8 cellular contexts compared by ENCODE assay signal in the genomic region with DNA sequence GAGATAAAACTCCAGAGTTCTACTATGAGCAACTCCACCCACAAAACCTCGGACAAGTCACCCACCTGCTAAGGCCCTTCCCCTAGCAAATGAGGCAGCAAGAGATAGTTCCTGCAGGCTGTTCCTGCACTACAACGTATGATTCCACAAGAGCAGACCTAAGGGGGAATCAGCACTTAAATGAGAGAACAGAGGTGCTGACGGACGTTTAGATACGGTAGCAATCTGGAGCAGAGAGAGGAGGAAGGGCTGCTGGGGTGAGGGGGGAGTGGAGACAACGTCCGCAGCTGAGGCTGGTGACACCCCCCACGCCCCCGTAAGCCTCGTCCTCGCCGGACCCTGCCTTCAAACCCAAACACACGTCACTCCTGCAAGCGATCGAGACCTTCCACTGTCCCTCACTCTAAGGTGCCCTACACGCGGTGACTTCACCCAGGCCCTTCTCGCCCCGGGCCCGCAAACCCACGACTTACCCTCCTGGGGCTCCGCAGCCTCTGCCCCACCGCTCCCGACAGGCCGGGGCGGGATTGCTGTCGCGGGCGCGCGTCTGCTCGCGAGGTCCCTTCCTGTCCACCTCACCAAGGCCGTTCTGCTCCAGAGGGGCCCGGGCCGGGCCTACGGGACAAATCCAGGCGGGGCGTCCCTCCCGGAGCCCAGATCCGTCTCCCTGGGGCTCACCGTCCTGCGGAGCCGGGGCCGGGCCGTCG. TPM values are rescaled to one million over a fixed set of nuclear protein-coding genes. Genes with fewer than 3 reads are reported as not detected.
DNase-seq lines count a peak whose midpoint lies in the region; ATAC-seq lines count a peak whose summit lies in the region.

No MANE protein-coding gene starts in this region.

- H3K4me1 ChIP-seq in CD4-positive, CD25-positive, alpha-beta regulatory T cell (ENCODE audit: control insufficient read depth, insufficient read depth, low read length, poor library complexity, severe bottlenecking) = peaks cover 32% of the 10 kb centered on the region

- peak in 2 of 3 donors; percentile 2 to 54 for DNase-seq in CD4-positive, CD25-positive, alpha-beta regulatory T cell
- DNase-seq in T-helper 2 cell treated with Interferon-gamma antibody and Interleukin-4, amounts not matched to agents 5 μg/mL and 100 μg/mL, for 36 hours (ENCODE audit: low spot score) = peak; percentile 32
- peak; percentile 17 for DNase-seq in central memory CD4-positive, alpha-beta T cell
- peak; percentile 62 for DNase-seq in left kidney (ENCODE audit: low read depth, low spot score)
- DNase-seq in stimulated activated CD4-positive, alpha-beta T cell treated with anti-CD3 and anti-CD28 coated beads, TNF-alpha, amount 100 ng/mL, for 24 hours (ENCODE audit: low read depth in 3 of 3) = peak in 2 of 3 experiments; percentile 5 to 18
- DNase-seq in inferior parietal cortex (ENCODE audit: extremely low spot score) = no peak

- peaks cover 38% of the 10 kb centered on the region for H3K36me3 Mint-ChIP-seq in CD4-positive, CD25-positive, alpha-beta regulatory T cell
- peaks cover 37% of the 10 kb centered on the region for H3K36me3 Mint-ChIP-seq in T-helper 2 cell treated with Interferon-gamma antibody and Interleukin-4, amounts not matched to agents 5 μg/mL and 100 μg/mL, for 36 hours (ENCODE audit: low read depth)

- H3K4me3 Mint-ChIP-seq in CD4-positive, CD25-positive, alpha-beta regulatory T cell = peak overlapping the region; percentile 95 to 99 (median 96)
- peak overlapping the region; percentile 88 for H3K4me3 Mint-ChIP-seq in T-helper 2 cell treated with Interferon-gamma antibody and Interleukin-4, amounts not matched to agents 5 μg/mL and 100 μg/mL, for 36 hours

- peaks cover 33% of the 10 kb centered on the region for H3K36me3 ChIP-seq in CD4-positive, CD25-positive, alpha-beta regulatory T cell (ENCODE audit: control insufficient read depth, insufficient read depth, low read length)

- H3K9me3 ChIP-seq in CD4-positive, CD25-positive, alpha-beta regulatory T cell (ENCODE audit: control insufficient read depth in 2 of 2, low read length in 2 of 2) = peaks cover 4 to 7% of the 10 kb centered on the region in 2 experiments

- peaks cover 24% of the 10 kb centered on the region for H3K27me3 Mint-ChIP-seq in CD4-positive, CD25-positive, alpha-beta regulatory T cell
- H3K27me3 Mint-ChIP-seq in T-helper 2 cell treated with Interferon-gamma antibody and Interleukin-4, amounts not matched to agents 5 μg/mL and 100 μg/mL, for 36 hours (ENCODE audit: low read depth) = no peaks in the 10 kb centered on the region

- H3K9me3 Mint-ChIP-seq in CD4-positive, CD25-positive, alpha-beta regulatory T cell = peaks cover 0 to 27% (median 14%) of the 10 kb centered on the region in 7 donors
- peaks cover 46% of the 10 kb centered on the region for H3K9me3 Mint-ChIP-seq in T-helper 2 cell treated with Interferon-gamma antibody and Interleukin-4, amounts not matched to agents 5 μg/mL and 100 μg/mL, for 36 hours

- H3K27ac ChIP-seq in CD4-positive, CD25-positive, alpha-beta regulatory T cell (ENCODE audit: insufficient read depth, low read length, poor library complexity, severe bottlenecking) = peak overlapping the region; percentile 73

- peak overlapping the region; percentile 81 to 94 (median 94) for H3K27ac Mint-ChIP-seq in CD4-positive, CD25-positive, alpha-beta regulatory T cell
- H3K27ac Mint-ChIP-seq in T-helper 2 cell treated with Interferon-gamma antibody and Interleukin-4, amounts not matched to agents 5 μg/mL and 100 μg/mL, for 36 hours = peak overlapping the region; percentile 77

- peaks cover 9 to 55% (median 37%) of the 10 kb centered on the region in 4 donors for H3K4me1 Mint-ChIP-seq in CD4-positive, CD25-positive, alpha-beta regulatory T cell
- H3K4me1 Mint-ChIP-seq in T-helper 2 cell treated with Interferon-gamma antibody and Interleukin-4, amounts not matched to agents 5 μg/mL and 100 μg/mL, for 36 hours (ENCODE audit: low read depth) = peaks cover 23% of the 10 kb centered on the region

- peak; percentile 10 to 16 for ATAC-seq in CD4-positive, CD25-positive, alpha-beta regulatory T cell (ENCODE audit: low read depth in 2 of 2)
- ATAC-seq in GM19438 (IDR thresholded peaks at IDR 0.05; ENCODE audit: low read depth, unreplicated experiment) = peak; percentile 48
- ATAC-seq in HG03460 (IDR thresholded peaks at IDR 0.05; ENCODE audit: unreplicated experiment) = peak; percentile 32

- no peaks in the 10 kb centered on the region for H3K27me3 ChIP-seq in CD4-positive, CD25-positive, alpha-beta regulatory T cell (ENCODE audit: control insufficient read depth, insufficient read depth, low read length)

- H3K4me3 ChIP-seq in CD4-positive, CD25-positive, alpha-beta regulatory T cell (ENCODE audit: low read depth, low read length) = peak overlapping the region; percentile 82

RNA-seq across cellular contexts. Expression of a gene that starts 0.6 kb away (rescaled TPM):
- 27.0 TPM for total RNA-seq in CD4-positive, CD25-positive, alpha-beta regulatory T cell
- 10 to 100 TPM; 17.8 to 27.6 (median 23.2) TPM for polyA plus RNA-seq in CD4-positive, CD25-positive, alpha-beta regulatory T cell

RNA-seq across cellular contexts. Expression of a gene that starts 47.8 kb away (rescaled TPM):
- 0.39 TPM for total RNA-seq in CD4-positive, CD25-positive, alpha-beta regulatory T cell
- polyA plus RNA-seq in CD4-positive, CD25-positive, alpha-beta regulatory T cell = not detected
